ENCODE assay signal across 9 cellular contexts in genomic region chr5:115415143-115415491, GRCh38.
A peak's percentile ranks its signal among the peaks of the same experiment; 100 is the strongest.
DNase-seq lines count a peak whose midpoint lies in the region; TF ChIP-seq lines count a peak whose summit lies in the region.
"Had no signal": no experiment of that assay in that cellular context is flagged by ENCODE, and none has a peak within 500 bp of the region (broad histone marks: within the 10 kb centered on the region; RNA-seq: fewer than 3 reads in every experiment).

No MANE protein-coding gene starts in this region.

- H3K4me1 Mint-ChIP-seq in activated CD4-positive, alpha-beta T cell treated with anti-CD3 and anti-CD28 coated beads, Interleukin-2, amount 10 ng/mL, durations not matched to agents 7 days and 5 days = no peaks in the 10 kb centered on the region

- TF ChIP-seq EP300 in stomach (IDR thresholded peaks at IDR 0.05) = no peak

- 14 to 62% (median 40%) methylated on average over 1 of the region's 1 CpG for WGBS in stomach, 5 donors

- H3K4me3 ChIP-seq in stomach = no peak overlapping the region
- H3K4me3 ChIP-seq: BLaER1 had no signal

- TF ChIP-seq CTCF in stomach (IDR thresholded peaks at IDR 0.05) = no peak

- H3K9me3 Mint-ChIP-seq in activated CD4-positive, alpha-beta T cell treated with anti-CD3 and anti-CD28 coated beads, Interleukin-2, amount 10 ng/mL, durations not matched to agents 7 days and 5 days = no peaks in the 10 kb centered on the region

- CTCF ChIA-PET in activated CD4-positive, alpha-beta T cell treated with anti-CD3 and anti-CD28 coated beads, Interleukin-2, amount 10 ng/mL, durations not matched to agents 7 days and 5 days (lab: Charles Lee) = interaction anchor here (0.6 kb wide), 3 partner anchors 78 to 215 kb away, joined by 3 to 4 read pairs (median 3); no protein-coding TSS in a partner anchor

- H3K36me3 Mint-ChIP-seq in activated CD4-positive, alpha-beta T cell treated with anti-CD3 and anti-CD28 coated beads, Interleukin-2, amount 10 ng/mL, durations not matched to agents 7 days and 5 days (ENCODE audit: low read depth) = no peaks in the 10 kb centered on the region

- H3K27ac Mint-ChIP-seq in activated CD4-positive, alpha-beta T cell treated with anti-CD3 and anti-CD28 coated beads, Interleukin-2, amount 10 ng/mL, durations not matched to agents 7 days and 5 days = no peak overlapping the region

- H3K4me3 Mint-ChIP-seq in activated CD4-positive, alpha-beta T cell treated with anti-CD3 and anti-CD28 coated beads, Interleukin-2, amount 10 ng/mL, durations not matched to agents 7 days and 5 days = no peak overlapping the region

- H3K27me3 ChIP-seq in stomach = no peaks in the 10 kb centered on the region
- H3K27me3 ChIP-seq: BLaER1 had no signal

- intact Hi-C loops in stomach (cut with DNase I; ENCODE audit: low total_unique reads) = no loop called here

- TF ChIP-seq POLR2A in stomach (IDR thresholded peaks at IDR 0.05) = no peak

- peak; percentile 31 for DNase-seq in activated CD4-positive, alpha-beta T cell treated with anti-CD3 and anti-CD28 coated beads for 48 hours
- DNase-seq in activated CD4-positive, alpha-beta T cell treated with anti-CD3 and anti-CD28 coated beads, Interleukin-2, amount 10 ng/mL, durations not matched to agents 7 days and 5 days = no peak
- DNase-seq in NCI-H2196 treated with DMSO at 0.1 percent for 48 hours (lab: John Stamatoyannopoulos, UW; ENCODE audit: unreplicated experiment) (peak; percentile 23), foreskin melanocyte (peak; percentile 98), stomach (peak; percentile 70), retina (no peak), OCI-M2 (lab: John Stamatoyannopoulos, UW; ENCODE audit: unreplicated experiment) (no peak), cerebellar cortex (ENCODE audit: low spot score) (no peak)

- no peaks in the 10 kb centered on the region for H3K36me3 ChIP-seq in stomach
- H3K36me3 ChIP-seq: BLaER1 had no signal

- peaks cover 8 to 52% (median 15%) of the 10 kb centered on the region in 4 donors for H3K4me1 ChIP-seq in stomach
- H3K4me1 ChIP-seq: BLaER1 had no signal

- H3K9me3 ChIP-seq in stomach = no peaks in the 10 kb centered on the region
- H3K9me3 ChIP-seq: BLaER1 had no signal

- H3K27ac ChIP-seq in stomach = peak overlapping the region; percentile 51 to 76 (median 63)
- H3K27ac ChIP-seq: BLaER1 had no signal

- H3K27me3 Mint-ChIP-seq in activated CD4-positive, alpha-beta T cell treated with anti-CD3 and anti-CD28 coated beads, Interleukin-2, amount 10 ng/mL, durations not matched to agents 7 days and 5 days = no peaks in the 10 kb centered on the region

- POLR2A ChIA-PET in activated CD4-positive, alpha-beta T cell treated with anti-CD3 and anti-CD28 coated beads, Interleukin-2, amount 10 ng/mL, durations not matched to agents 7 days and 5 days (lab: Charles Lee) = no interaction called here

Comparison
In these comparisons a context has a peak if more than half of its experiments do, and no peak if none do; other contexts are left out.
1. DNase-seq: peak in activated CD4-positive, alpha-beta T cell treated with anti-CD3 and anti-CD28 coated beads for 48 hours (single experiment), NCI-H2196 treated with DMSO at 0.1 percent for 48 hours (single experiment), foreskin melanocyte (single experiment) and stomach (single experiment); none in activated CD4-positive, alpha-beta T cell treated with anti-CD3 and anti-CD28 coated beads, Interleukin-2, amount 10 ng/mL, durations not matched to agents 7 days and 5 days (single experiment), retina (single experiment), OCI-M2 (single experiment) and cerebellar cortex (single experiment).